Comparison of ENCODE assay signal across 23 cellular contexts in genomic region chr2:181907635-181908034, GRCh38.
"Had no signal": no experiment of that assay in that cellular context is flagged by ENCODE, and none has a peak within 500 bp of the region (broad histone marks: within the 10 kb centered on the region; RNA-seq: fewer than 3 reads in every experiment).

No MANE protein-coding gene starts in this region.

- DNase-seq: Karpas-422, KG1, NCI-H1092, NCI-H1105 treated with DMSO at 0.1 percent for 48 hours, NCI-H1417 treated with DMSO at 0.1 percent for 48 hours, NCI-H146, NCI-H1694 treated with DMSO at 0.1 percent for 48 hours, NCI-H1930, NCI-H2081, NCI-H2107, NCI-H2227 treated with DMSO at 0.1 percent for 48 hours, NCI-H446, NCI-H510A, NCI-H524 treated with DMSO at 0.1 percent for 48 hours, NCI-H748 treated with DMSO at 0.1 percent for 48 hours, Right ventricle myocardium superior, RPMI8226, SIG-M5 had no signal

- H3K27ac ChIP-seq: HL-60, SJSA1, SK-N-MC had no signal

- H3K4me1 ChIP-seq: SJSA1 had no signal

- H3K4me3 ChIP-seq: SJSA1, SK-N-MC had no signal

- FAIRE-seq: HTR-8/SVneo, RCC 7860 had no signal

- H3K9me3 ChIP-seq: SJSA1 had no signal

- H3K27me3 ChIP-seq: SJSA1 had no signal
